8 cellular contexts compared by ENCODE assay signal in the genomic region with DNA sequence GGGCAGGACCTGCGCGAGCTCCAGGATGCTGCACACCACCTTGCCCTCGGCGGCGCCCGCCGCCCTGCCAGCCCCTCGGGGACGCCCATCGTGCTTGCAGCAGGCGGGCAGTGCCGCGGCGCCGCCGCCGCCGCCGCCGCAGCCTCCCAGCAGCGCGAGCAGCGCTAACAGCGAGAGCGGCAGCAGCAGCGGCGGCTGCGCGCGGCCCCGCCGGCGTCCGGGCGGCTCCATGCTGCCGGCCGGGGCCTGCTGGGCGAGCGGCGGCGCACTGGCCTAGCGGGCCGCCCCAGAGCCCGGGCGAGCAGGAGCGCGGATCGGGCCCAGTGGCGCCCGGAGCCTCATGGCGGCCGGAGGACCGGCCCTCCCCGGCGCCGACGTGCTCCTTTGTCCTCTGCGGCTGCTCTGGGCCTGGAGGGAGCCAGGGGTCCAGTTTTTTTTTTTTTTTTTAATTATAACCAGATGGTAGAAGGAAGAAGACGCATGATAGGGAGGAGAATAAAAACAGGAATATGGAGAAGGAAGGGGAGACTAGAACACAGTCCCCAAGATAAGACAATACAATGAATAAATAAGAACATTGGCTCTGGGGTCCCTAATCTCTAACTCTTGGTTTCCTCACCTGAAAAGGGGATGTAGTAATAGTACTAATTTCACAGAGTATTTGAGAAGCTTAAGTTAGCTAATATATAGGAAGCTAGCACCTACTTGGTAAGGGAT. TPM values are rescaled to one million over a fixed set of nuclear protein-coding genes. Genes with fewer than 3 reads are reported as not detected.
DNase-seq lines count a peak whose midpoint lies in the region; ATAC-seq and TF ChIP-seq lines count a peak whose summit lies in the region.

No MANE protein-coding gene starts in this region.

- TF ChIP-seq POLR2A in testis (IDR thresholded peaks at IDR 0.05), result no peak

- peak overlapping the region; percentile 47 to 56 for H3K4me3 ChIP-seq in ascending aorta
- peak overlapping the region; percentile 31 to 38 for H3K4me3 ChIP-seq in testis

- no peaks in the 10 kb centered on the region for H3K9me3 Mint-ChIP-seq in activated T-cell treated with anti-CD3 and anti-CD28 coated beads, Interleukin-2, amount 50 U/mL, for 72 hours

- H3K27ac ChIP-seq in ascending aorta, result peak overlapping the region; percentile 68 to 75
- H3K27ac ChIP-seq in testis, result no peak overlapping the region

- H3K4me1 Mint-ChIP-seq in activated T-cell treated with anti-CD3 and anti-CD28 coated beads, Interleukin-2, amount 50 U/mL, for 72 hours (ENCODE audit: low read depth), result no peaks in the 10 kb centered on the region

- 36 to 45% methylated on average over 28 to 42 of the region's 59 CpGs for WGBS in testis, 2 donors

- peak; percentile 44 to 75 for ATAC-seq in activated T-cell treated with anti-CD3 and anti-CD28 coated beads, Interleukin-2, amount 50 U/mL, for 72 hours (replicated peaks in 1 of 2)
- ATAC-seq in HG03159 (IDR thresholded peaks at IDR 0.05; ENCODE audit: unreplicated experiment) (no peak), HG03039 (IDR thresholded peaks at IDR 0.05; ENCODE audit: unreplicated experiment) (no peak)

- intact Hi-C loops in ascending aorta (cut with DNase I), result no loop called here
- intact Hi-C loops in testis (cut with DNase I; ENCODE audit: low total_unique reads), result no loop called here

- peaks cover 24% of the 10 kb centered on the region for H3K27me3 Mint-ChIP-seq in activated T-cell treated with anti-CD3 and anti-CD28 coated beads, Interleukin-2, amount 50 U/mL, for 72 hours (ENCODE audit: low read depth)

- H3K9me3 ChIP-seq in ascending aorta (no peaks in the 10 kb centered on the region), testis (no peaks in the 10 kb centered on the region)

- H3K4me1 ChIP-seq in ascending aorta, result no peaks in the 10 kb centered on the region
- no peaks in the 10 kb centered on the region for H3K4me1 ChIP-seq in testis

- no peaks in the 10 kb centered on the region for H3K36me3 Mint-ChIP-seq in activated T-cell treated with anti-CD3 and anti-CD28 coated beads, Interleukin-2, amount 50 U/mL, for 72 hours (ENCODE audit: insufficient read depth in 2 of 2)

- H3K4me3 Mint-ChIP-seq in activated T-cell treated with anti-CD3 and anti-CD28 coated beads, Interleukin-2, amount 50 U/mL, for 72 hours, result peak overlapping the region; percentile 18 to 50

- no peak overlapping the region for H3K27ac Mint-ChIP-seq in activated T-cell treated with anti-CD3 and anti-CD28 coated beads, Interleukin-2, amount 50 U/mL, for 72 hours

- no peak for DNase-seq in activated T-cell treated with anti-CD3 and anti-CD28 coated beads, Interleukin-2, amount 50 U/mL, for 72 hours
- no peak for DNase-seq in activated T-cell treated with anti-CD3 and anti-CD28 coated beads, Interleukin-2, amount 50 U/mL, for 1 hour
- DNase-seq in ascending aorta (ENCODE audit: low spot score in 2 of 2) (no peak), iris pigment epithelial cell (ENCODE audit: low read depth) (peak; percentile 51), testis (no peak), NCI-H1694 treated with DMSO at 0.1 percent for 48 hours (lab: John Stamatoyannopoulos, UW) (no peak)

- H3K27me3 ChIP-seq in ascending aorta (no peaks in the 10 kb centered on the region), testis (no peaks in the 10 kb centered on the region)

- no peaks in the 10 kb centered on the region for H3K36me3 ChIP-seq in ascending aorta
- no peaks in the 10 kb centered on the region for H3K36me3 ChIP-seq in testis (ENCODE audit: low read depth, missing control alignments)

- TF ChIP-seq CTCF in ascending aorta (IDR thresholded peaks at IDR 0.05), result no peak
- TF ChIP-seq CTCF in testis (IDR thresholded peaks at IDR 0.05), result no peak

RNA-seq across cellular contexts. Expression of gene ANKRD62, which starts 17.1 kb away (rescaled TPM):
- not detected for total RNA-seq in activated T-cell treated with anti-CD3 and anti-CD28 coated beads, Interleukin-2, amount 50 U/mL, for 72 hours
- total RNA-seq in ascending aorta (not detected), testis (10 to 100 TPM; 25.5 to 56.8 TPM)
- 2.8 TPM for polyA plus RNA-seq in testis (ENCODE audit: insufficient read depth, low read depth, low replicate concordance)

Comparison
In these comparisons a context has a peak if more than half of its experiments do, and no peak if none do; other contexts are left out.
1. ATAC-seq: peak in activated T-cell treated with anti-CD3 and anti-CD28 coated beads, Interleukin-2, amount 50 U/mL, for 72 hours (2 of 2); none in HG03159 (single experiment) and HG03039 (single experiment).
2. H3K27ac ChIP-seq: peak in ascending aorta (2 of 2); none in testis (0 of 2).
3. RNA of gene ANKRD62, which starts 17.1 kb away (total RNA-seq): 25.5 to 56.8 TPM in testis; not detected in activated T-cell treated with anti-CD3 and anti-CD28 coated beads, Interleukin-2, amount 50 U/mL, for 72 hours and not detected in ascending aorta (single experiment); every median in the first group is over 10 times any median in the second.